ENCODE assay signal across 16 cellular contexts in the genomic region with DNA sequence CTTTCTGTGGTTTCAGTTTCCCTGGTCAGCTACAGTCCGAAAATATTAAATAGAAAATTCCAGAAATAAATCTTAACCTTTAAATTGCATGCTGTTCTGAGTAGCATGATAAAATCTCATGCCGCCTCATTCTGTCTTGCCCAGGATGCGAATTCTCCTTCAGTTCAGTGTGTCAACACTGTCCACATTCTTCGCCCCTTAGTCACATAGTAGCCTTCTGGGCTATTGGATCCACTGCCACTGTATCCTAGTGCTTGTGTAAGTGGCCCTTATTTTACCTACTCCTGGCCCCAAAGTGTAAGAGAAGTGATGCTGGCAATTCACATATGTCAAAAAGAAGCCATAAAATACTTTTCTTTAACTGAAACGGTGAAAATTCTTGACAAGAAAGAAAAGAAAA.
"Had no signal": no experiment of that assay in that cellular context is flagged by ENCODE, and none has a peak within 500 bp of the region (broad histone marks: within the 10 kb centered on the region; RNA-seq: fewer than 3 reads in every experiment).

No MANE protein-coding gene starts in this region.

- FAIRE-seq: endometrium, islet of Langerhans, pancreas had no signal

- H3K9me3 Mint-ChIP-seq: mesothelial cell of epicardium, neural progenitor cell had no signal

- H3K27ac Mint-ChIP-seq: activated CD4-positive, alpha-beta T cell treated with anti-CD3 and anti-CD28 coated beads for 36 hours; activated CD8-positive, alpha-beta T cell treated with anti-CD3 and anti-CD28 coated beads, Interleukin-2, amount 10 ng/mL, durations not matched to agents 7 days and 5 days; mesothelial cell of epicardium; neural progenitor cell had no signal

- H3K4me3 Mint-ChIP-seq: activated CD4-positive, alpha-beta T cell treated with anti-CD3 and anti-CD28 coated beads for 36 hours; activated CD8-positive, alpha-beta T cell treated with anti-CD3 and anti-CD28 coated beads, Interleukin-2, amount 10 ng/mL, durations not matched to agents 7 days and 5 days; mesothelial cell of epicardium; neural progenitor cell had no signal

- H3K4me1 Mint-ChIP-seq: activated CD4-positive, alpha-beta T cell treated with anti-CD3 and anti-CD28 coated beads for 36 hours; mesothelial cell of epicardium; neural progenitor cell had no signal

- H3K27ac ChIP-seq: foreskin keratinocyte, neural progenitor cell, pancreas, stomach, thoracic aorta, VCaP had no signal

- ATAC-seq: activated CD4-positive, alpha-beta T cell treated with anti-CD3 and anti-CD28 coated beads for 36 hours; activated CD8-positive, alpha-beta T cell treated with anti-CD3 and anti-CD28 coated beads, Interleukin-2, amount 10 ng/mL, durations not matched to agents 7 days and 5 days; foreskin keratinocyte; pancreas had no signal

- DNase-seq: activated CD4-positive, alpha-beta T cell treated with anti-CD3 and anti-CD28 coated beads for 36 hours; activated CD8-positive, alpha-beta memory T cell treated with anti-CD3 and anti-CD28 coated beads, Interleukin-2, amount 50 U/mL, for 48 hours; activated CD8-positive, alpha-beta T cell treated with anti-CD3 and anti-CD28 coated beads, Interleukin-2, amount 10 ng/mL, durations not matched to agents 7 days and 5 days; activated naive CD4-positive, alpha-beta T cell; aorta; head of caudate nucleus; pancreas; stimulated activated CD4-positive, alpha-beta T cell treated with anti-CD3 and anti-CD28 coated beads, Interleukin-4, amount 100 ng/mL, for 1 hour; stomach had no signal

- H3K27me3 Mint-ChIP-seq: activated CD4-positive, alpha-beta T cell treated with anti-CD3 and anti-CD28 coated beads for 36 hours had no signal
